Comparison of ENCODE assay signal across 1 cellular context in the genomic region with DNA sequence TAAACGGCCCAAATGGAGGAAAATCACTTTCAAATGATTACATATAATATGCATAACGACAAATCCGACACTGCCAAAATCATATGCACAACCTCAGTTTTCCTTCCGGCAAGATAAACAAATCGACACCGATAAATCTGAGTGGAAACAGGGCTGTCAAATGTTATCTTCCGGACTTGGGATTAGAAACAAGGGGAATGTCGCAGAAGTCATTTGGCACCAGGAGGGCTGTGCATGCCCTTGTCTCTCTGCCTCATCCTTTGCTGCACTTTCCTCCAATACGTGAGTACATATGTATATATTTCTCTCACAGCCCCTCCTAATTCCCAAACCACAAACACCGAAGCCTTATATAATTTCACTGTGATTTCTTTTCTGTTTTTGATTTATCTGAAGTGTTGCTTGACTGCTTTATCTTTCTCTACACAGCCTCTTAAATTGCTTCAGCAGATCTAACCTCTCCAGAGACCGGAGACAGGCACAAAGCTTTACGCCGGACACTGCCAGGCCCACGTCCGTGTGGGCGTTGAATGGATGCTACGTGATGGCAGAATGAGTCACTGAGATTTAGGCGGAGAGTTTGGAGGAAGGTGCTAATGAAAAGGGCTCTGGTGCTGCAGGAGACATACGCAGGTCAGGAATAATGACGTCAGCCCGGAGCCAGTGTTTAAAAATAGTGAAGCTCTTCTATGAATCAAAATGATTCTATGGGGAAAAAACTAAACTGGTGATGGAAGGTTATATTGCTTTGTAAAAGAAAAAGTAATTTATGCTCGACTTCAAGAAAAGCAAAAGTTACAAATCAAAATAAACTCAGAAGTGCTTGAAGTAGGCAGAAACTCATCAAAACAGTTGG.
TF ChIP-seq lines count a peak whose summit lies in the region.

No MANE protein-coding gene starts in this region.

TF ChIP-seq in HCT116, 20 proteins besides CTCF, POLR2A, EP300 and RAD21 (continued from another document):
- TF ChIP-seq ZBTB33 (IDR thresholded peaks at IDR 0.05; ENCODE audit: extremely low read depth, insufficient replicate concordance, low read length) (no peak), CEBPB (IDR thresholded peaks at IDR 0.05; ENCODE audit: low read depth) (0 out of 2 replicates have a peak, but pooled peaks have one; percentile 17), CBX3 (IDR thresholded peaks at IDR 0.05; ENCODE audit: low read depth) (peak; percentile 61; the same call in 1 of the 2 replicates), SP1 (IDR thresholded peaks at IDR 0.05; ENCODE audit: low read depth) (peak; percentile 48), YY1 (IDR thresholded peaks at IDR 0.05; ENCODE audit: extremely low read depth, insufficient replicate concordance, low read depth, low read length) (peak; percentile 10), ZNF274 (IDR thresholded peaks at IDR 0.05; ENCODE audit: low read depth, low read length) (no peak), SIN3A (IDR thresholded peaks at IDR 0.05; ENCODE audit: low read depth) (no peak), MAX (IDR thresholded peaks at IDR 0.05) (peak; percentile 39; the same call in 1 of the 2 replicates), JUND (IDR thresholded peaks at IDR 0.05) (peak; percentile 70), EGR1 (IDR thresholded peaks at IDR 0.05; ENCODE audit: low read depth) (peak; percentile 95), POLR2AphosphoS5 (IDR thresholded peaks at IDR 0.05; ENCODE audit: low read depth, low read length) (no peak), ELF1 (IDR thresholded peaks at IDR 0.05; ENCODE audit: borderline replicate concordance, low read depth) (no peak)
- TF ChIP-seq, protein P1, sequence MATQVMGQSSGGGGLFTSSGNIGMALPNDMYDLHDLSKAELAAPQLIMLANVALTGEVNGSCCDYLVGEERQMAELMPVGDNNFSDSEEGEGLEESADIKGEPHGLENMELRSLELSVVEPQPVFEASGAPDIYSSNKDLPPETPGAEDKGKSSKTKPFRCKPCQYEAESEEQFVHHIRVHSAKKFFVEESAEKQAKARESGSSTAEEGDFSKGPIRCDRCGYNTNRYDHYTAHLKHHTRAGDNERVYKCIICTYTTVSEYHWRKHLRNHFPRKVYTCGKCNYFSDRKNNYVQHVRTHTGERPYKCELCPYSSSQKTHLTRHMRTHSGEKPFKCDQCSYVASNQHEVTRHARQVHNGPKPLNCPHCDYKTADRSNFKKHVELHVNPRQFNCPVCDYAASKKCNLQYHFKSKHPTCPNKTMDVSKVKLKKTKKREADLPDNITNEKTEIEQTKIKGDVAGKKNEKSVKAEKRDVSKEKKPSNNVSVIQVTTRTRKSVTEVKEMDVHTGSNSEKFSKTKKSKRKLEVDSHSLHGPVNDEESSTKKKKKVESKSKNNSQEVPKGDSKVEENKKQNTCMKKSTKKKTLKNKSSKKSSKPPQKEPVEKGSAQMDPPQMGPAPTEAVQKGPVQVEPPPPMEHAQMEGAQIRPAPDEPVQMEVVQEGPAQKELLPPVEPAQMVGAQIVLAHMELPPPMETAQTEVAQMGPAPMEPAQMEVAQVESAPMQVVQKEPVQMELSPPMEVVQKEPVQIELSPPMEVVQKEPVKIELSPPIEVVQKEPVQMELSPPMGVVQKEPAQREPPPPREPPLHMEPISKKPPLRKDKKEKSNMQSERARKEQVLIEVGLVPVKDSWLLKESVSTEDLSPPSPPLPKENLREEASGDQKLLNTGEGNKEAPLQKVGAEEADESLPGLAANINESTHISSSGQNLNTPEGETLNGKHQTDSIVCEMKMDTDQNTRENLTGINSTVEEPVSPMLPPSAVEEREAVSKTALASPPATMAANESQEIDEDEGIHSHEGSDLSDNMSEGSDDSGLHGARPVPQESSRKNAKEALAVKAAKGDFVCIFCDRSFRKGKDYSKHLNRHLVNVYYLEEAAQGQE (IDR thresholded peaks at IDR 0.05; ENCODE audit: low read depth), result no peak
